In genomic region chr5:167844173-167844572, GRCh38 we compare ENCODE assay signal across 15 cellular contexts.
DNase-seq lines count a peak whose midpoint lies in the region; ATAC-seq and TF ChIP-seq lines count a peak whose summit lies in the region.
"Had no signal": no experiment of that assay in that cellular context is flagged by ENCODE, and none has a peak within 500 bp of the region (broad histone marks: within the 10 kb centered on the region; RNA-seq: fewer than 3 reads in every experiment).

No MANE protein-coding gene starts in this region.

- no peak overlapping the region for H3K9ac ChIP-seq in neural cell (ENCODE audit: low read length)

- peaks cover 3% of the 10 kb centered on the region for H3K27me3 ChIP-seq in neural cell (ENCODE audit: insufficient read depth, low read depth, low read length)

- H3K27ac ChIP-seq in neural cell (ENCODE audit: low read length) = peak overlapping the region; percentile 14

- ATAC-seq in left lobe of liver = no peak

- H3K79me2 ChIP-seq in neural cell (replicated peaks; ENCODE audit: insufficient read depth, low read length) = no peaks in the 10 kb centered on the region

- peak overlapping the region; percentile 3 for H3K4me2 ChIP-seq in neural cell (ENCODE audit: low read length)

- peak; percentile 90 for TF ChIP-seq EP300 in neural cell (conservative IDR thresholded peaks at IDR 0.05; ENCODE audit: poor library complexity, severe bottlenecking)

- H3F3A ChIP-seq in neural cell (ENCODE audit: insufficient read depth, low read length, poor library complexity, severe bottlenecking) = peaks cover 7% of the 10 kb centered on the region

- no peaks in the 10 kb centered on the region for H3K36me3 ChIP-seq in neural cell (ENCODE audit: insufficient read depth, low read length)
- H3K36me3 ChIP-seq: HAP-1 had no signal

- H3K9me2 ChIP-seq in neural cell (ENCODE audit: insufficient read depth, low read length) = no peaks in the 10 kb centered on the region

- no peak for TF ChIP-seq RAD21 in neural cell (conservative IDR thresholded peaks at IDR 0.05)

- H3K4me3 ChIP-seq in AG10803 (ENCODE audit: low read length) (no peak overlapping the region), neural cell (ENCODE audit: low read length) (peak overlapping the region; percentile 7)
- H3K4me3 ChIP-seq: HAP-1 had no signal

- no peak for TF ChIP-seq CTCF in AG10803 (conservative IDR thresholded peaks at IDR 0.05; ENCODE audit: low read length)
- TF ChIP-seq CTCF in neural cell (IDR thresholded peaks at IDR 0.05; ENCODE audit: poor library complexity, severe bottlenecking) = no peak

- DNase-seq in AG10803 (ENCODE audit: low read depth) = peak; percentile 31
- peak; percentile 15 for DNase-seq in NCI-H2227 (lab: John Stamatoyannopoulos, UW; ENCODE audit: unreplicated experiment)
- DNase-seq in left lobe of liver (ENCODE audit: low spot score) = no peak
- DNase-seq in DMS53 treated with DMSO at 0.1 percent for 48 hours (lab: John Stamatoyannopoulos, UW; ENCODE audit: unreplicated experiment) = no peak
- no peak for DNase-seq in AG08395 (ENCODE audit: low spot score)
- DNase-seq: C1 segment of cervical spinal cord; Calu3; CD4-positive, alpha-beta memory T cell; COR-L47; DMS53; DND-41; GOT3; HFFc6 had no signal

- H2AFZ ChIP-seq in neural cell (ENCODE audit: low read depth, low read length) = no peak overlapping the region

- no peaks in the 10 kb centered on the region for H3K9me3 ChIP-seq in neural cell (ENCODE audit: low read length)
- H3K9me3 ChIP-seq: HAP-1 had no signal

- no peaks in the 10 kb centered on the region for H4K20me1 ChIP-seq in neural cell (ENCODE audit: insufficient read depth)

TF ChIP-seq in neural cell, 6 proteins besides CTCF, POLR2A, EP300 and RAD21:
- TF ChIP-seq SMC3 (conservative IDR thresholded peaks at IDR 0.05; ENCODE audit: poor library complexity) (no peak), REST (IDR thresholded peaks at IDR 0.05; ENCODE audit: borderline replicate concordance) (peak; percentile 87), EZH2 (IDR thresholded peaks at IDR 0.05; ENCODE audit: borderline replicate concordance, insufficient read depth, low read length, poor library complexity, severe bottlenecking) (no peak), MXI1 (conservative IDR thresholded peaks at IDR 0.05; ENCODE audit: poor library complexity, severe bottlenecking) (no peak), POLR2AphosphoS5 (IDR thresholded peaks at IDR 0.05) (peak; percentile 78), TAF1 (IDR thresholded peaks at IDR 0.05; ENCODE audit: low read depth) (no peak)

Comparison
In these comparisons a context has a peak if more than half of its experiments do, and no peak if none do; other contexts are left out.
1. DNase-seq: peak in AG10803 (single experiment) and NCI-H2227 (single experiment); none in left lobe of liver (single experiment), DMS53 treated with DMSO at 0.1 percent for 48 hours (single experiment) and AG08395 (single experiment).